Comparison of ENCODE assay signal across 10 cellular contexts in the genomic region with DNA sequence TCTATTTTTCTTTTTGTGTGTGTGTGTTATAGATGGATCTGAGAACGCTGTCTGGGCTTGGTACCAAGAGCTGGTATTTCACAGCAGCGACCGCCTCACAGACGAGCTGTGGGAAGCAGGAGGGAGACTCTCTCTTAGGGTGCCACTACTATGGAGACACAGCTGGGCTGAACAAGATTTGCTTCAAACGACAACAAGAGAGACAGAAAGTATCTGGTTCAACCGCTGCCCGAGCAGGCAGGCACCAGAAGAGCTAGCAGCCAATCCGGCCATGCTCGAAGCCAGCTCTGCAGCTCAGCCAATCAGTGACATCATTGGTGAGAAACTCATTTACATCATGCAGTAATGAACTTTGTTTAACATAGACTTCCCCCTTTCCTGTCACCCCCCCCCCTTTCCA.
A peak's percentile ranks its signal among the peaks of the same experiment; 100 is the strongest.
DNase-seq lines count a peak whose midpoint lies in the region; ATAC-seq and TF ChIP-seq lines count a peak whose summit lies in the region.
"Had no signal": no experiment of that assay in that cellular context is flagged by ENCODE, and none has a peak within 500 bp of the region (broad histone marks: within the 10 kb centered on the region; RNA-seq: fewer than 3 reads in every experiment).

No MANE protein-coding gene starts in this region.

- H3K9me3 ChIP-seq in A673 (ENCODE audit: low read depth, low read length, poor library complexity, severe bottlenecking) (no peaks in the 10 kb centered on the region), endodermal cell (ENCODE audit: control insufficient read depth, low read length) (no peaks in the 10 kb centered on the region)

- 91 to 93% methylated on average over 9 of the region's 9 CpGs for WGBS in endodermal cell (ENCODE audit: insufficient coverage in 1 of 2, insufficient read length in 1 of 2), 2 experiments

- DNase-seq in A673 (ENCODE audit: low spot score), result peak; percentile 60
- DNase-seq in NCI-H1092 (lab: John Stamatoyannopoulos, UW), result peak; percentile 18
- DNase-seq in endodermal cell, result no peak
- DNase-seq in occipital lobe (lab: John Stamatoyannopoulos, UW), result peak; percentile 91
- no peak for DNase-seq in RKO (ENCODE audit: low spot score)
- no peak for DNase-seq in stimulated activated naive B cell treated with anti-CD40 and anti-IgM and Interleukin-4, amounts not matched to agents 10 μg/mL and 1 μg/mL and 100 μg/mL, for 72 hours
- DNase-seq: CD4-positive, alpha-beta T cell had no signal

- H3K27ac ChIP-seq in A673 (ENCODE audit: low read depth, low read length, poor library complexity, severe bottlenecking), result peak overlapping the region; percentile 10
- peak overlapping the region; percentile 89 for H3K27ac ChIP-seq in endodermal cell (ENCODE audit: low read depth, low read length)

- H3K4me3 Mint-ChIP-seq in endodermal cell, result no peak overlapping the region
- no peak overlapping the region for H3K4me3 Mint-ChIP-seq in stimulated activated naive B cell treated with anti-CD40 and anti-IgM and Interleukin-4, amounts not matched to agents 10 μg/mL and 1 μg/mL and 100 μg/mL, for 72 hours
- H3K4me3 Mint-ChIP-seq: CD4-positive, alpha-beta T cell had no signal

- H3K4me1 Mint-ChIP-seq in endodermal cell, result no peaks in the 10 kb centered on the region
- no peaks in the 10 kb centered on the region for H3K4me1 Mint-ChIP-seq in stimulated activated naive B cell treated with anti-CD40 and anti-IgM and Interleukin-4, amounts not matched to agents 10 μg/mL and 1 μg/mL and 100 μg/mL, for 72 hours

- intact Hi-C loops in A673 (cut with micrococcal nuclease; ENCODE audit: unreplicated experiment), result no loop called here

- H3K27me3 ChIP-seq in A673 (replicated peaks; ENCODE audit: insufficient read depth, low read depth, low read length, poor library complexity), result no peaks in the 10 kb centered on the region
- H3K27me3 ChIP-seq in endodermal cell (ENCODE audit: control insufficient read depth, insufficient read depth, low read length, poor library complexity, severe bottlenecking), result no peaks in the 10 kb centered on the region

- BruUV-seq in A673 (replicated peaks; lab: Mats Ljungman, UMichigan), result no TSS peak

- H3K4me3 ChIP-seq in A673 (ENCODE audit: low read depth, low read length, poor library complexity, severe bottlenecking), result peak overlapping the region; percentile 40
- H3K4me3 ChIP-seq in endodermal cell (ENCODE audit: low read length), result no peak overlapping the region
- H3K4me3 ChIP-seq: smooth muscle cell had no signal

- H3K9me3 Mint-ChIP-seq in endodermal cell, result no peaks in the 10 kb centered on the region
- no peaks in the 10 kb centered on the region for H3K9me3 Mint-ChIP-seq in stimulated activated naive B cell treated with anti-CD40 and anti-IgM and Interleukin-4, amounts not matched to agents 10 μg/mL and 1 μg/mL and 100 μg/mL, for 72 hours
- H3K9me3 Mint-ChIP-seq: CD4-positive, alpha-beta T cell had no signal

- POLR2A ChIA-PET in A673 (lab: Charles Lee; ENCODE audit: low non-redundant PET), result interaction anchor here (0.6 kb wide), 1 partner anchor 181 kb away, joined by 3 read pairs; no protein-coding TSS in a partner anchor

- peaks cover 26% of the 10 kb centered on the region for H3K4me1 ChIP-seq in A673 (ENCODE audit: insufficient read depth, low read length, poor library complexity, severe bottlenecking)
- H3K4me1 ChIP-seq in endodermal cell (ENCODE audit: control insufficient read depth, insufficient read depth, low read length), result no peaks in the 10 kb centered on the region

- no peak overlapping the region for H3K27ac Mint-ChIP-seq in endodermal cell
- no peak overlapping the region for H3K27ac Mint-ChIP-seq in stimulated activated naive B cell treated with anti-CD40 and anti-IgM and Interleukin-4, amounts not matched to agents 10 μg/mL and 1 μg/mL and 100 μg/mL, for 72 hours
- H3K27ac Mint-ChIP-seq: CD4-positive, alpha-beta T cell had no signal

- H3K9ac ChIP-seq in endodermal cell (ENCODE audit: extremely low read depth, low read length, poor library complexity, severe bottlenecking), result no peak overlapping the region

- no peaks in the 10 kb centered on the region for H3K27me3 Mint-ChIP-seq in endodermal cell (ENCODE audit: insufficient read depth)
- H3K27me3 Mint-ChIP-seq in stimulated activated naive B cell treated with anti-CD40 and anti-IgM and Interleukin-4, amounts not matched to agents 10 μg/mL and 1 μg/mL and 100 μg/mL, for 72 hours, result no peaks in the 10 kb centered on the region
- H3K27me3 Mint-ChIP-seq: CD4-positive, alpha-beta T cell had no signal

- ATAC-seq in GM21367 (IDR thresholded peaks at IDR 0.05; ENCODE audit: unreplicated experiment) (no peak), GM21825 (IDR thresholded peaks at IDR 0.05; ENCODE audit: unreplicated experiment) (no peak)
- ATAC-seq in stimulated activated naive B cell treated with anti-CD40 and anti-IgM and Interleukin-4, amounts not matched to agents 10 μg/mL and 1 μg/mL and 100 μg/mL, for 72 hours (replicated peaks), result no peak

- no peak for TF ChIP-seq CTCF in A673 (conservative IDR thresholded peaks at IDR 0.05; ENCODE audit: low read depth, low read length)
- no peak for TF ChIP-seq CTCF in endodermal cell (conservative IDR thresholded peaks at IDR 0.05)

- no peaks in the 10 kb centered on the region for H3K36me3 ChIP-seq in A673 (ENCODE audit: insufficient read depth, low read length, poor library complexity, severe bottlenecking)
- H3K36me3 ChIP-seq in endodermal cell (ENCODE audit: control insufficient read depth, insufficient read depth, low read length), result no peaks in the 10 kb centered on the region

- H3K36me3 Mint-ChIP-seq in endodermal cell (ENCODE audit: low read depth), result no peaks in the 10 kb centered on the region
- no peaks in the 10 kb centered on the region for H3K36me3 Mint-ChIP-seq in stimulated activated naive B cell treated with anti-CD40 and anti-IgM and Interleukin-4, amounts not matched to agents 10 μg/mL and 1 μg/mL and 100 μg/mL, for 72 hours

- CTCF ChIA-PET in A673 (lab: Charles Lee), result interaction anchor here (0.7 kb wide), 1 partner anchor 13 kb away, joined by 6 read pairs; no protein-coding TSS in a partner anchor

Comparison
In these comparisons a context has a peak if more than half of its experiments do, and no peak if none do; other contexts are left out.
1. DNase-seq: peak in A673 (single experiment), NCI-H1092 (single experiment) and occipital lobe (single experiment); none in endodermal cell (single experiment), RKO (single experiment) and stimulated activated naive B cell treated with anti-CD40 and anti-IgM and Interleukin-4, amounts not matched to agents 10 μg/mL and 1 μg/mL and 100 μg/mL, for 72 hours (single experiment).